ENCODE assay signal across 7 cellular contexts in genomic region chr16:23642246-23642774, GRCh38. TPM values are rescaled to one million over a fixed set of nuclear protein-coding genes. Genes with fewer than 3 reads are reported as not detected.
DNase-seq lines count a peak whose midpoint lies in the region; ATAC-seq and TF ChIP-seq lines count a peak whose summit lies in the region.

No MANE protein-coding gene starts in this region.

- DNase-seq in HAP-1 (ENCODE audit: low spot score in 2 of 2) (no peak), WTC11 (ENCODE audit: low spot score) (no peak), hepatocyte (ENCODE audit: low spot score) (no peak), foreskin keratinocyte (no peak), NCI-H2107 (lab: John Stamatoyannopoulos, UW) (no peak)
- DNase-seq in effector CD4-positive, alpha-beta T cell = no peak

- in situ Hi-C loops in HAP-1 (cut with MboI; ENCODE audit: low sequenced_read_pairs) = loop anchor here (5.0 kb wide), 1 partner anchor 45 kb away; the partner anchor contains the start of gene NDUFAB1

- no peaks in the 10 kb centered on the region for H3K9me3 Mint-ChIP-seq in WTC11

- ATAC-seq in WTC11 = no peak
- no peak for ATAC-seq in foreskin keratinocyte

- H3K27me3 ChIP-seq in HAP-1 (ENCODE audit: low read depth) (no peaks in the 10 kb centered on the region), hepatocyte (no peaks in the 10 kb centered on the region), foreskin keratinocyte (no peaks in the 10 kb centered on the region)

- H3K4me3 ChIP-seq in HAP-1 (peak overlapping the region; percentile 73), hepatocyte (peak overlapping the region; percentile 67), skin epidermis (peak overlapping the region; percentile 61 to 98 (median 80))

- H2AFZ ChIP-seq in hepatocyte = no peak overlapping the region

- peaks cover 13% of the 10 kb centered on the region for H3K4me1 Mint-ChIP-seq in WTC11

- H3K9me2 ChIP-seq in hepatocyte (replicated peaks; ENCODE audit: insufficient read depth) = no peaks in the 10 kb centered on the region

- 86% methylated on average over 14 of the region's 14 CpGs for WGBS in hepatocyte (ENCODE audit: low lambda C conversion rate, missing lambda C conversion rate)

- H3K4me1 ChIP-seq in HAP-1 = 0 out of 2 replicates have a peak, but pooled peaks cover 3% of the 10 kb centered on the region
- no peaks in the 10 kb centered on the region for H3K4me1 ChIP-seq in hepatocyte (ENCODE audit: insufficient read depth)
- H3K4me1 ChIP-seq in foreskin keratinocyte = no peaks in the 10 kb centered on the region

- peak overlapping the region; percentile 97 for H3K27ac Mint-ChIP-seq in WTC11

- peaks cover 38% of the 10 kb centered on the region for H3K79me2 ChIP-seq in hepatocyte

- no peaks in the 10 kb centered on the region; the same call in 1 of the 2 replicates for H3K27me3 Mint-ChIP-seq in WTC11 (ENCODE audit: low read depth)

- TF ChIP-seq CTCF in WTC11 (IDR thresholded peaks at IDR 0.05) (no peak), hepatocyte (IDR thresholded peaks at IDR 0.05; ENCODE audit: poor library complexity) (no peak), foreskin keratinocyte (conservative IDR thresholded peaks at IDR 0.05) (no peak)

- POLR2A ChIA-PET in WTC11 (lab: Charles Lee) = interaction anchor here (1.9 kb wide), 1 partner anchor 36 kb away, joined by 10 read pairs; the partner anchor contains the start of gene PLK1

- peak overlapping the region; percentile 91 for H3K27ac ChIP-seq in hepatocyte
- H3K27ac ChIP-seq in skin epidermis = peak overlapping the region in 15 of 21 experiments; percentile 83 to 94 (median 90)
- H3K27ac ChIP-seq in foreskin keratinocyte = no peak overlapping the region

- CTCF ChIA-PET in WTC11 (lab: Charles Lee) = interaction anchor here (1.2 to 1.5 kb wide), 2 partner anchors 36 to 85 kb away, joined by 3 to 6 read pairs; partner anchors contain the start of genes PLK1 and UBFD1

- H4K20me1 ChIP-seq in hepatocyte (ENCODE audit: insufficient read depth, poor library complexity, severe bottlenecking) = no peaks in the 10 kb centered on the region

- H3K4me3 Mint-ChIP-seq in WTC11 = peak overlapping the region; percentile 98

- H3K9me3 ChIP-seq in HAP-1 (no peaks in the 10 kb centered on the region), hepatocyte (ENCODE audit: low read depth) (no peaks in the 10 kb centered on the region)

- H3K36me3 Mint-ChIP-seq in WTC11 = peaks cover 31% of the 10 kb centered on the region

- H3K36me3 ChIP-seq in HAP-1 (replicated peaks) = peaks cover 38% of the 10 kb centered on the region
- H3K36me3 ChIP-seq in hepatocyte (replicated peaks; ENCODE audit: insufficient read depth, low read depth) = no peaks in the 10 kb centered on the region

- peak overlapping the region; percentile 80 for H3K4me2 ChIP-seq in hepatocyte

TF ChIP-seq in WTC11, 78 proteins besides CTCF, POLR2A, EP300 and RAD21:
- TF ChIP-seq KAT7 (CRISPR knock-in tag; IDR thresholded peaks at IDR 0.05; ENCODE audit: borderline replicate concordance) (no peak), GTF2I (CRISPR knock-in tag; conservative IDR thresholded peaks at IDR 0.05) (no peak), USF2 (CRISPR knock-in tag; IDR thresholded peaks at IDR 0.05) (no peak), ETV6 (CRISPR knock-in tag; IDR thresholded peaks at IDR 0.05) (no peak), ATF1 (CRISPR knock-in tag; IDR thresholded peaks at IDR 0.05) (no peak), ZNF232 (CRISPR knock-in tag; IDR thresholded peaks at IDR 0.05) (no peak), SMAD3 (CRISPR knock-in tag; IDR thresholded peaks at IDR 0.05; ENCODE audit: borderline replicate concordance) (no peak), FOXK1 (CRISPR knock-in tag; IDR thresholded peaks at IDR 0.05) (no peak), ZNF671 (CRISPR knock-in tag; IDR thresholded peaks at IDR 0.05) (no peak), E2F4 (CRISPR knock-in tag; IDR thresholded peaks at IDR 0.05; ENCODE audit: borderline replicate concordance, low read depth) (no peak)

RNA-seq across cellular contexts. Expression of gene DCTN5, which starts 1.0 kb away (rescaled TPM):
- 54.0 to 65.8 TPM (median 60.0 TPM) in 3 replicates for total RNA-seq in WTC11 (2021)
- 24.0 and 31.7 TPM in 2 replicates for total RNA-seq in hepatocyte
- 9.8 and 23.3 TPM in 2 replicates for polyA plus RNA-seq in hepatocyte
- total RNA-seq in foreskin keratinocyte = 59.0 and 62.8 TPM in 2 replicates
- 35.5 and 44.3 TPM in 2 replicates for polyA plus RNA-seq in foreskin keratinocyte

RNA-seq across cellular contexts. Expression of gene PALB2, which starts 1.2 kb away (rescaled TPM):
- 23.8 to 32.1 TPM (median 25.1 TPM) in 3 replicates for total RNA-seq in WTC11 (2021)
- total RNA-seq in hepatocyte = 4.3 and 6.6 TPM in 2 replicates
- polyA plus RNA-seq in hepatocyte = 2.6 and 4.5 TPM in 2 replicates
- total RNA-seq in foreskin keratinocyte = 28.7 and 29.1 TPM in 2 replicates
- polyA plus RNA-seq in foreskin keratinocyte = 17.1 and 18.5 TPM in 2 replicates

RNA-seq across cellular contexts. Expression of gene PLK1, which starts 36.4 kb away (rescaled TPM):
- total RNA-seq in WTC11 (2021) (145 to 167 TPM (median 147 TPM) in 3 replicates), hepatocyte (3.2 and 5.0 TPM in 2 replicates), foreskin keratinocyte (55.4 and 78.4 TPM in 2 replicates)
- polyA plus RNA-seq in hepatocyte (13.6 and 17.8 TPM in 2 replicates), foreskin keratinocyte (75.4 and 98.9 TPM in 2 replicates)

RNA-seq across cellular contexts. Expression of gene NDUFAB1, which starts 46.2 kb away (rescaled TPM):
- 146 to 189 TPM (median 156 TPM) in 3 replicates for total RNA-seq in WTC11 (2021)
- 119 and 135 TPM in 2 replicates for total RNA-seq in hepatocyte
- 218 and 243 TPM in 2 replicates for polyA plus RNA-seq in hepatocyte
- 151 and 154 TPM in 2 replicates for total RNA-seq in foreskin keratinocyte
- polyA plus RNA-seq in foreskin keratinocyte = 224 and 237 TPM in 2 replicates
